ENCODE assay signal across 20 cellular contexts in the genomic region with DNA sequence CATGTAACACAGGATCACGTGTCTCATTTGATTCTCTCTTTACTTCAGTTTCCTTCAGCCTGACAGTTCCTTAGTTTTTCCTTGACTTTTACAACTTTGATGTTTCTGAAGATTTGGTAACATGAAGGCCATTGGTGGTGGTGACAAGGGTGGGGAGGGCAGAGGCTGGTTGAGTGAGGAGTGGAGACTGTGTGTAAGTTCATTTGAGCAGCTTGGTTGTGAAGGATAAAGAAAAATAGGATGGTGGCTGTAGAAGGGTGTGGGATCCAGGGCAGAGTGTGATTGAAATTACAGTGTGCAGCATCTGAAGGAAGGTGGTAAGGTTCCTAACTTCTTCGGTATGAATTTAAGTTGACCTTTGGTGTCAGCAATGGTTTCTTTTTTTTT. TPM values are rescaled to one million over a fixed set of nuclear protein-coding genes. Genes with fewer than 3 reads are reported as not detected.
DNase-seq lines count a peak whose midpoint lies in the region; ATAC-seq, FAIRE-seq and TF ChIP-seq lines count a peak whose summit lies in the region.
"Had no signal": no experiment of that assay in that cellular context is flagged by ENCODE, and none has a peak within 500 bp of the region (broad histone marks: within the 10 kb centered on the region; RNA-seq: fewer than 3 reads in every experiment).

No MANE protein-coding gene starts in this region.

- ATAC-seq in A549 (peak; percentile 48 to 53; a peak in 3 of 6 replicates), WTC11 (no peak), GM18505 (IDR thresholded peaks at IDR 0.05; ENCODE audit: unreplicated experiment) (no peak)
- no peak for ATAC-seq in CD4-positive, alpha-beta T cell (ENCODE audit: poor library complexity)
- ATAC-seq in effector memory CD8-positive, alpha-beta T cell (replicated peaks): no peak
- ATAC-seq: PC-3 had no signal

- no peaks in the 10 kb centered on the region for H3K27me3 Mint-ChIP-seq in CD4-positive, alpha-beta T cell
- H3K27me3 Mint-ChIP-seq in WTC11 (ENCODE audit: low read depth): no peaks in the 10 kb centered on the region
- H3K27me3 Mint-ChIP-seq in effector memory CD8-positive, alpha-beta T cell: no peaks in the 10 kb centered on the region
- H3K27me3 Mint-ChIP-seq: type B pancreatic cell had no signal

- peaks cover 71% of the 10 kb centered on the region for H3K36me3 Mint-ChIP-seq in CD4-positive, alpha-beta T cell (ENCODE audit: low read depth)
- peaks cover 23% of the 10 kb centered on the region for H3K36me3 Mint-ChIP-seq in WTC11
- H3K36me3 Mint-ChIP-seq in effector memory CD8-positive, alpha-beta T cell (ENCODE audit: insufficient read depth): peaks cover 79% of the 10 kb centered on the region

- TF ChIP-seq POLR2A in A549 (IDR thresholded peaks at IDR 0.05; ENCODE audit: low read length) (no peak), GM18505 (IDR thresholded peaks at IDR 0.05; ENCODE audit: borderline replicate concordance, extremely low read depth, insufficient read depth, insufficient read length) (no peak)

- no peak overlapping the region for H3K27ac ChIP-seq in A549
- H3K27ac ChIP-seq in CD4-positive, alpha-beta T cell (ENCODE audit: low read depth, low read length): no peak overlapping the region
- H3K27ac ChIP-seq: neutrophil had no signal

- no peak for DNase-seq in A549 (ENCODE audit: low read depth in 1 of 2, low spot score in 1 of 2)
- DNase-seq in CD4-positive, alpha-beta T cell: no peak
- DNase-seq in WTC11 (ENCODE audit: low spot score): no peak
- no peak for DNase-seq in effector memory CD8-positive, alpha-beta T cell
- DNase-seq in activated CD4-positive, CD25-positive, alpha-beta regulatory T cell (lab: John Stamatoyannopoulos, UW): no peak
- DNase-seq in NCI-H524 (lab: John Stamatoyannopoulos, UW): no peak
- DNase-seq: activated naive CD4-positive, alpha-beta T cell treated with anti-CD3 and anti-CD28 coated beads, Interleukin-2, amount 50 U/mL, for 16 hours; activated T-cell treated with anti-CD3 and anti-CD28 coated beads for 4 hours; GDM1; GOT3; NCI-H1105 treated with DMSO at 0.1 percent for 48 hours; NCI-H2081; NCI-H446 treated with DMSO at 0.1 percent for 48 hours; PC-3; SHP77 treated with DMSO at 0.1 percent for 48 hours; T-helper 1 cell had no signal

- H3K4me3 Mint-ChIP-seq in CD4-positive, alpha-beta T cell: no peak overlapping the region
- H3K4me3 Mint-ChIP-seq in WTC11: no peak overlapping the region
- H3K4me3 Mint-ChIP-seq in effector memory CD8-positive, alpha-beta T cell: no peak overlapping the region
- H3K4me3 Mint-ChIP-seq: type B pancreatic cell had no signal

- H3K4me1 ChIP-seq in A549: no peaks in the 10 kb centered on the region

- peak overlapping the region; percentile 18 for H3K27ac Mint-ChIP-seq in CD4-positive, alpha-beta T cell
- H3K27ac Mint-ChIP-seq in WTC11: peak overlapping the region; percentile 33
- H3K27ac Mint-ChIP-seq in effector memory CD8-positive, alpha-beta T cell: peak overlapping the region; percentile 12 to 31
- H3K27ac Mint-ChIP-seq: type B pancreatic cell had no signal

- WGBS in A549 (ENCODE audit: missing lambda C conversion rate): 93% methylated on average over 2 of the region's 2 CpGs

- POLR2A ChIA-PET in A549 (lab: Yijun Ruan, JAX): interaction anchor here (1.2 kb wide), 1 partner anchor 21 kb away, joined by 3 read pairs; a partner anchor contains a TSS
- POLR2A ChIA-PET in CD4-positive, alpha-beta T cell (lab: Charles Lee): interaction anchor here (0.6 to 1.0 kb wide), 2 partner anchors 16 to 235 kb away, joined by 3 to 4 read pairs; no protein-coding TSS in a partner anchor
- POLR2A ChIA-PET in WTC11 (lab: Charles Lee): no interaction called here

- H3K9me3 Mint-ChIP-seq in CD4-positive, alpha-beta T cell: no peaks in the 10 kb centered on the region
- H3K9me3 Mint-ChIP-seq in WTC11: no peaks in the 10 kb centered on the region
- H3K9me3 Mint-ChIP-seq in effector memory CD8-positive, alpha-beta T cell: no peaks in the 10 kb centered on the region
- H3K9me3 Mint-ChIP-seq: type B pancreatic cell had no signal

- no peak for FAIRE-seq in A549 (lab: Jason Lieb, UNC)

- H3K4me3 ChIP-seq in A549: no peak overlapping the region
- H3K4me3 ChIP-seq: lung had no signal

- H3K9me3 ChIP-seq in A549: no peaks in the 10 kb centered on the region
- no peaks in the 10 kb centered on the region for H3K9me3 ChIP-seq in CD4-positive, alpha-beta T cell (ENCODE audit: control insufficient read depth, low read length)
- H3K9me3 ChIP-seq: neutrophil had no signal

- intact Hi-C loops in CD4-positive, alpha-beta T cell (cut with DNase I, micrococcal nuclease): no loop called here

- TF ChIP-seq EP300 in A549 (IDR thresholded peaks at IDR 0.05): no peak

- no peak for TF ChIP-seq RAD21 in A549 (conservative IDR thresholded peaks at IDR 0.05 in 1 of 2, IDR thresholded peaks at IDR 0.05 in 1 of 2)

- CTCF ChIA-PET in A549 (lab: Yijun Ruan, JAX): interaction anchor here (0.9 to 2.6 kb wide), 3 partner anchors 16 to 116 kb away, joined by 3 to 11 read pairs (median 3); no protein-coding TSS in a partner anchor
- CTCF ChIA-PET in CD4-positive, alpha-beta T cell (lab: Charles Lee): interaction anchor here (0.7 kb wide), 1 partner anchor 1254 kb away, joined by 3 read pairs; no protein-coding TSS in a partner anchor
- CTCF ChIA-PET in WTC11 (lab: Charles Lee): interaction anchor here (0.7 kb wide), 2 partner anchors 21 to 1337 kb away, joined by 3 to 4 read pairs; no protein-coding TSS in a partner anchor

- H3K4me2 ChIP-seq in A549: no peak overlapping the region

- TF ChIP-seq CTCF in A549 (IDR thresholded peaks at IDR 0.05) (no peak), WTC11 (IDR thresholded peaks at IDR 0.05) (no peak)
- no peak for TF ChIP-seq CTCF in CD4-positive, alpha-beta T cell (IDR thresholded peaks at IDR 0.05)

- H3K4me1 Mint-ChIP-seq in CD4-positive, alpha-beta T cell (ENCODE audit: low read depth): peaks cover 28% of the 10 kb centered on the region
- H3K4me1 Mint-ChIP-seq in WTC11: no peaks in the 10 kb centered on the region
- H3K4me1 Mint-ChIP-seq in effector memory CD8-positive, alpha-beta T cell (ENCODE audit: low read depth in 2 of 2): peaks cover 7 to 26% of the 10 kb centered on the region in 2 donors

- H3K27me3 ChIP-seq in CD4-positive, alpha-beta T cell (ENCODE audit: control insufficient read depth, insufficient read depth, low read length): no peaks in the 10 kb centered on the region
- H3K27me3 ChIP-seq: neutrophil had no signal

TF ChIP-seq in A549, 52 proteins besides CTCF, POLR2A, EP300 and RAD21:
- TF ChIP-seq ESRRA (IDR thresholded peaks at IDR 0.05; ENCODE audit: borderline replicate concordance, low read length): no peak
- TF ChIP-seq HOXB5 (CRISPR knock-in tag; IDR thresholded peaks at IDR 0.05): no peak
- TF ChIP-seq SREBF2 (IDR thresholded peaks at IDR 0.05): no peak
- no peak for TF ChIP-seq SMC3 (IDR thresholded peaks at IDR 0.05)
- no peak for TF ChIP-seq JUN (IDR thresholded peaks at IDR 0.05)
- TF ChIP-seq, protein P1, sequence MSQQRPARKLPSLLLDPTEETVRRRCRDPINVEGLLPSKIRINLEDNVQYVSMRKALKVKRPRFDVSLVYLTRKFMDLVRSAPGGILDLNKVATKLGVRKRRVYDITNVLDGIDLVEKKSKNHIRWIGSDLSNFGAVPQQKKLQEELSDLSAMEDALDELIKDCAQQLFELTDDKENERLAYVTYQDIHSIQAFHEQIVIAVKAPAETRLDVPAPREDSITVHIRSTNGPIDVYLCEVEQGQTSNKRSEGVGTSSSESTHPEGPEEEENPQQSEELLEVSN (IDR thresholded peaks at IDR 0.05; ENCODE audit: borderline replicate concordance, low read depth): no peak
- no peak for TF ChIP-seq ZFP36 (IDR thresholded peaks at IDR 0.05; ENCODE audit: borderline replicate concordance, partially characterized antibody)
- no peak for TF ChIP-seq GATA3 (IDR thresholded peaks at IDR 0.05; ENCODE audit: borderline replicate concordance)
- no peak for TF ChIP-seq KDM1A (IDR thresholded peaks at IDR 0.05; ENCODE audit: low read depth)
- no peak for TF ChIP-seq HOXB13 (CRISPR knock-in tag; IDR thresholded peaks at IDR 0.05; ENCODE audit: low read depth)

TF ChIP-seq in WTC11, 78 proteins besides CTCF, POLR2A, EP300 and RAD21:
- TF ChIP-seq EMX1 (CRISPR knock-in tag; IDR thresholded peaks at IDR 0.05) (no peak), OVOL2 (CRISPR knock-in tag; IDR thresholded peaks at IDR 0.05; ENCODE audit: borderline replicate concordance) (no peak), ZNF232 (CRISPR knock-in tag; IDR thresholded peaks at IDR 0.05) (no peak), MYBL2 (CRISPR knock-in tag; IDR thresholded peaks at IDR 0.05) (no peak), ESRRA (CRISPR knock-in tag; IDR thresholded peaks at IDR 0.05; ENCODE audit: borderline replicate concordance) (no peak), NFATC4 (CRISPR knock-in tag; IDR thresholded peaks at IDR 0.05) (no peak), ATF1 (CRISPR knock-in tag; IDR thresholded peaks at IDR 0.05) (no peak)
- TF ChIP-seq, protein P2, sequence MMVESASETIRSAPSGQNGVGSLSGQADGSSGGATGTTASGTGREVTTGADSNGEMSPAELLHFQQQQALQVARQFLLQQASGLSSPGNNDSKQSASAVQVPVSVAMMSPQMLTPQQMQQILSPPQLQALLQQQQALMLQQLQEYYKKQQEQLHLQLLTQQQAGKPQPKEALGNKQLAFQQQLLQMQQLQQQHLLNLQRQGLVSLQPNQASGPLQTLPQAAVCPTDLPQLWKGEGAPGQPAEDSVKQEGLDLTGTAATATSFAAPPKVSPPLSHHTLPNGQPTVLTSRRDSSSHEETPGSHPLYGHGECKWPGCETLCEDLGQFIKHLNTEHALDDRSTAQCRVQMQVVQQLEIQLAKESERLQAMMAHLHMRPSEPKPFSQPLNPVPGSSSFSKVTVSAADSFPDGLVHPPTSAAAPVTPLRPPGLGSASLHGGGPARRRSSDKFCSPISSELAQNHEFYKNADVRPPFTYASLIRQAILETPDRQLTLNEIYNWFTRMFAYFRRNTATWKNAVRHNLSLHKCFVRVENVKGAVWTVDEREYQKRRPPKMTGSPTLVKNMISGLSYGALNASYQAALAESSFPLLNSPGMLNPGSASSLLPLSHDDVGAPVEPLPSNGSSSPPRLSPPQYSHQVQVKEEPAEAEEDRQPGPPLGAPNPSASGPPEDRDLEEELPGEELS (CRISPR knock-in tag; IDR thresholded peaks at IDR 0.05): no peak

RNA-seq across cellular contexts. Expression of a gene that starts 20.4 kb away (rescaled TPM):
- 179 and 450 TPM in 2 replicates for polyA plus RNA-seq in A549 (2011; rRNA removed)
- 41.4 and 61.8 TPM in 2 replicates for polyA plus RNA-seq in A549 (2012; cell fraction: cytosol; rRNA removed)
- 12.9 and 27.8 TPM in 2 replicates for polyA plus RNA-seq in A549 (2012; cell fraction: nucleus; rRNA removed)
- polyA plus RNA-seq in A549 (2017; fragmentation: RNase III; extraction: RNeasy Plus Mini Kit Qiagen cat#74134 plus additional on column Dnase treatment): 190 to 208 TPM (median 197 TPM) in 3 replicates
- 15.5 and 17.4 TPM in 2 replicates for polyA minus RNA-seq in A549 (2011; rRNA and poly(A)+ RNA removed)
- 100 to 1,000 TPM; 327 to 344 TPM for total RNA-seq in CD4-positive, alpha-beta T cell
- total RNA-seq in WTC11 (2021): 255 to 258 TPM (median 258 TPM) in 3 replicates

Comparison
In these comparisons a context has a peak if more than half of its experiments do, and no peak if none do; other contexts are left out.
1. ATAC-seq: peak in A549 (2 of 2); none in CD4-positive, alpha-beta T cell (single experiment), WTC11 (single experiment), effector memory CD8-positive, alpha-beta T cell (single experiment) and GM18505 (single experiment).
2. Peak in every context shown above with its lines, with median percentiles within 50 percentile points of each other: H3K27ac Mint-ChIP-seq.